Comparison of ENCODE assay signal across 13 cellular contexts in the genomic region with DNA sequence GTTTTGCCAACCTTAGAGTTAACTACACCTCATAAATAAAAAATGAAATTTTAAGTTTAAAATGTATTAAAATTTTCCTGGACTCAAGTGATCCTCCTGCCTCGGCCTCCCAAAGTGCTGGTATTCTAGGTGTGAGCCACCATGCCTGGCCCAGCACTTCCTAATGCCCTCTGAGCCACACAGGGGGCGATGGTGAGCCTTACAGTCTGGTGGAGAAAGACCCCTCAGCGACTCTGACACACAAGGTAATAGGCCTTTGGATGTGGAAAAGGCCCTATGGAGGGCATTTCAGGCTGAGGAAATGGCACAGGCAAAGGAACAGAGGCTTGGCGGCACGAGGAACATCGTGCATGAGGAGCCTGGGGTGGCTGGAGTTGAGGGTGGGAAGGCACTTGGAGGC. TPM values are rescaled to one million over a fixed set of nuclear protein-coding genes. Genes with fewer than 3 reads are reported as not detected.
DNase-seq lines count a peak whose midpoint lies in the region; ATAC-seq and TF ChIP-seq lines count a peak whose summit lies in the region.
"Had no signal": no experiment of that assay in that cellular context is flagged by ENCODE, and none has a peak within 500 bp of the region (broad histone marks: within the 10 kb centered on the region; RNA-seq: fewer than 3 reads in every experiment).

No MANE protein-coding gene starts in this region.

- no peaks in the 10 kb centered on the region for H4K20me1 ChIP-seq in MM.1S (ENCODE audit: insufficient read depth, low read length)

- no peaks in the 10 kb centered on the region for H3F3A ChIP-seq in MM.1S (ENCODE audit: insufficient read depth, low read length)

- H3K27me3 Mint-ChIP-seq in natural killer cell (ENCODE audit: low read depth in 2 of 2) (peaks cover 23 to 26% of the 10 kb centered on the region in 2 donors), endothelial cell (ENCODE audit: unreplicated experiment) (peaks cover 7% of the 10 kb centered on the region), type B pancreatic cell (peaks cover 33% of the 10 kb centered on the region)
- H3K27me3 Mint-ChIP-seq in natural killer cell treated with Interleukin-12 subunit alpha and Interleukin-12 subunit beta and Interleukin-15 and Interleukin-18, amount 100 ng/mL, for 72 hours = peaks cover 11 to 15% of the 10 kb centered on the region in 2 donors
- H3K27me3 Mint-ChIP-seq: central memory CD8-positive, alpha-beta T cell had no signal

- H3K27ac ChIP-seq in MM.1S (ENCODE audit: low read length) = no peak overlapping the region
- H3K27ac ChIP-seq: SK-N-MC, transverse colon had no signal

- no peaks in the 10 kb centered on the region for H3K9me2 ChIP-seq in MM.1S (replicated peaks; ENCODE audit: insufficient read depth, low read length)

- H3K36me3 ChIP-seq in MM.1S (replicated peaks; ENCODE audit: insufficient read depth, low read length) = no peaks in the 10 kb centered on the region
- H3K36me3 ChIP-seq: transverse colon had no signal

- DNase-seq in natural killer cell (no peak), MM.1S (no peak), endothelial cell (ENCODE audit: low spot score) (no peak), type B pancreatic cell (ENCODE audit: extremely low spot score, unreplicated experiment) (no peak), midbrain (lab: John Stamatoyannopoulos, UW) (no peak), NCI-H1105 treated with DMSO at 0.1 percent for 48 hours (lab: John Stamatoyannopoulos, UW) (no peak)
- DNase-seq in natural killer cell treated with Interleukin-12 subunit alpha and Interleukin-12 subunit beta and Interleukin-15 and Interleukin-18, amount 100 ng/mL, for 72 hours (ENCODE audit: low spot score) = no peak
- DNase-seq: head of caudate nucleus, NCI-H345, transverse colon had no signal

- no peak overlapping the region for H2AFZ ChIP-seq in MM.1S (ENCODE audit: low read length)

- 0 out of 2 replicates have a peak, but pooled peaks cover 6% of the 10 kb centered on the region for H3K27me3 ChIP-seq in MM.1S (replicated peaks; ENCODE audit: insufficient read depth, low read length)
- H3K27me3 ChIP-seq: transverse colon had no signal

- peaks cover 0 to 2% of the 10 kb centered on the region in 2 donors for H3K4me1 Mint-ChIP-seq in natural killer cell
- H3K4me1 Mint-ChIP-seq in natural killer cell treated with Interleukin-12 subunit alpha and Interleukin-12 subunit beta and Interleukin-15 and Interleukin-18, amount 100 ng/mL, for 72 hours (ENCODE audit: low read depth in 2 of 2) = peaks cover 4 to 5% of the 10 kb centered on the region in 2 donors
- peaks cover 8% of the 10 kb centered on the region for H3K4me1 Mint-ChIP-seq in endothelial cell (ENCODE audit: unreplicated experiment)
- peaks cover 5% of the 10 kb centered on the region for H3K4me1 Mint-ChIP-seq in type B pancreatic cell (ENCODE audit: unreplicated experiment)

- no peaks in the 10 kb centered on the region for H3K36me3 Mint-ChIP-seq in natural killer cell
- no peaks in the 10 kb centered on the region for H3K36me3 Mint-ChIP-seq in natural killer cell treated with Interleukin-12 subunit alpha and Interleukin-12 subunit beta and Interleukin-15 and Interleukin-18, amount 100 ng/mL, for 72 hours
- H3K36me3 Mint-ChIP-seq in endothelial cell (ENCODE audit: low read depth, unreplicated experiment) = no peaks in the 10 kb centered on the region
- no peaks in the 10 kb centered on the region for H3K36me3 Mint-ChIP-seq in type B pancreatic cell

- no peak overlapping the region for H3K4me3 Mint-ChIP-seq in natural killer cell
- no peak overlapping the region for H3K4me3 Mint-ChIP-seq in natural killer cell treated with Interleukin-12 subunit alpha and Interleukin-12 subunit beta and Interleukin-15 and Interleukin-18, amount 100 ng/mL, for 72 hours
- H3K4me3 Mint-ChIP-seq in endothelial cell (ENCODE audit: unreplicated experiment) = no peak overlapping the region
- no peak overlapping the region for H3K4me3 Mint-ChIP-seq in type B pancreatic cell
- H3K4me3 Mint-ChIP-seq: central memory CD8-positive, alpha-beta T cell had no signal

- H3K9me3 Mint-ChIP-seq in natural killer cell = no peaks in the 10 kb centered on the region
- no peaks in the 10 kb centered on the region for H3K9me3 Mint-ChIP-seq in natural killer cell treated with Interleukin-12 subunit alpha and Interleukin-12 subunit beta and Interleukin-15 and Interleukin-18, amount 100 ng/mL, for 72 hours
- no peaks in the 10 kb centered on the region for H3K9me3 Mint-ChIP-seq in endothelial cell (ENCODE audit: unreplicated experiment)
- H3K9me3 Mint-ChIP-seq in type B pancreatic cell = no peaks in the 10 kb centered on the region
- H3K9me3 Mint-ChIP-seq: central memory CD8-positive, alpha-beta T cell had no signal

- H3K4me1 ChIP-seq in MM.1S (ENCODE audit: low read length) = no peaks in the 10 kb centered on the region

- no peak overlapping the region for H3K4me2 ChIP-seq in MM.1S (ENCODE audit: low read depth, low read length)

- no peak overlapping the region for H3K4me3 ChIP-seq in MM.1S (ENCODE audit: low read length)
- H3K4me3 ChIP-seq: SK-N-MC, transverse colon had no signal

- no peaks in the 10 kb centered on the region for H3K9me3 ChIP-seq in MM.1S (replicated peaks; ENCODE audit: insufficient read depth, low read length)
- H3K9me3 ChIP-seq: transverse colon had no signal

- no peak overlapping the region for H3K27ac Mint-ChIP-seq in natural killer cell
- H3K27ac Mint-ChIP-seq in natural killer cell treated with Interleukin-12 subunit alpha and Interleukin-12 subunit beta and Interleukin-15 and Interleukin-18, amount 100 ng/mL, for 72 hours = no peak overlapping the region
- no peak overlapping the region for H3K27ac Mint-ChIP-seq in endothelial cell (ENCODE audit: unreplicated experiment)
- H3K27ac Mint-ChIP-seq in type B pancreatic cell = no peak overlapping the region

- intact Hi-C loops in natural killer cell (cut with micrococcal nuclease) = no loop called here

- peak; percentile 25 for TF ChIP-seq CTCF in natural killer cell (IDR thresholded peaks at IDR 0.05)
- TF ChIP-seq CTCF in MM.1S (IDR thresholded peaks at IDR 0.05; ENCODE audit: low read length) = peak; percentile 20; the same call in 1 of the 2 replicates
- peak; percentile 18 for TF ChIP-seq CTCF in endothelial cell (IDR thresholded peaks at IDR 0.05; ENCODE audit: unreplicated experiment)
- peak; percentile 61 for TF ChIP-seq CTCF in type B pancreatic cell (conservative IDR thresholded peaks at IDR 0.05)

- no peak overlapping the region for H3K9ac ChIP-seq in MM.1S (ENCODE audit: low read length)

- ATAC-seq in natural killer cell = no peak
- no peak for ATAC-seq in natural killer cell treated with Interleukin-12 subunit alpha and Interleukin-12 subunit beta and Interleukin-15 and Interleukin-18, amount 100 ng/mL, for 72 hours
- ATAC-seq in GM18519 (IDR thresholded peaks at IDR 0.05; ENCODE audit: low FRiP score, unreplicated experiment) = no peak

- H3K79me2 ChIP-seq in MM.1S (ENCODE audit: low read length) = no peaks in the 10 kb centered on the region

RNA-seq across cellular contexts. Expression of gene CITED4, which starts 6.7 kb away (rescaled TPM):
- total RNA-seq in natural killer cell = 1 to 10 TPM; 3.5 to 7.7 (median 4.9) TPM
- 1 to 10 TPM; 2.5 to 3.5 TPM for total RNA-seq in natural killer cell treated with Interleukin-12 subunit alpha and Interleukin-12 subunit beta and Interleukin-15 and Interleukin-18, amount 100 ng/mL, for 72 hours
- total RNA-seq in endothelial cell (ENCODE audit: unreplicated experiment) = 3.6 TPM
- 101 and 207 TPM in 2 replicates for total RNA-seq in type B pancreatic cell (ENCODE audit: low replicate concordance)

Comparison
In these comparisons a context has a peak if more than half of its experiments do, and no peak if none do; other contexts are left out.
1. RNA of gene CITED4, which starts 6.7 kb away (total RNA-seq): 101 to 207 TPM in type B pancreatic cell; 3.5 to 7.7 TPM in natural killer cell, 3.6 TPM in endothelial cell (single experiment) and 2.5 to 3.5 TPM in natural killer cell treated with Interleukin-12 subunit alpha and Interleukin-12 subunit beta and Interleukin-15 and Interleukin-18, amount 100 ng/mL, for 72 hours; every median in the first group is over 10 times any median in the second.
2. Peak in every context shown above with its lines, with median percentiles within 50 percentile points of each other: CTCF ChIP-seq.